In genomic region chr4:74947798-74948197, GRCh38 we compare ENCODE assay signal across 22 cellular contexts. TPM values are rescaled to one million over a fixed set of nuclear protein-coding genes. Genes with fewer than 3 reads are reported as not detected.
A peak's percentile ranks its signal among the peaks of the same experiment; 100 is the strongest.
DNase-seq lines count a peak whose midpoint lies in the region; ATAC-seq, FAIRE-seq and TF ChIP-seq lines count a peak whose summit lies in the region.
"Had no signal": no experiment of that assay in that cellular context is flagged by ENCODE, and none has a peak within 500 bp of the region (broad histone marks: within the 10 kb centered on the region; RNA-seq: fewer than 3 reads in every experiment).

No MANE protein-coding gene starts in this region.

- SMC1A ChIA-PET in GM12878 (lab: Charles Lee; ENCODE audit: uncharacterized antibody, unreplicated experiment) = no interaction called here

- H3K4me1 ChIP-seq in GM12878 (ENCODE audit: control insufficient read depth, insufficient read depth, low read length) (peaks cover under 1% of the 10 kb centered on the region), right cardiac atrium (ENCODE audit: control insufficient read depth, insufficient read depth, low read length) (peaks cover 2% of the 10 kb centered on the region), mucosa of descending colon (ENCODE audit: low read depth) (peaks cover 5% of the 10 kb centered on the region)
- H3K4me1 ChIP-seq: BLaER1 treated with 17β-estradiol and CSF1 and Interleukin-3, amounts not matched to agents 10 nM and 100 nM had no signal

- H3K4me3 Mint-ChIP-seq in type B pancreatic cell = no peak overlapping the region
- H3K4me3 Mint-ChIP-seq: CD8-positive, alpha-beta T cell had no signal

- no peak overlapping the region for H3K4me2 ChIP-seq in GM12878 (ENCODE audit: control insufficient read depth, insufficient read depth)
- H3K4me2 ChIP-seq: BLaER1 treated with 17β-estradiol and CSF1 and Interleukin-3, amounts not matched to agents 10 nM and 100 nM had no signal

- in situ Hi-C loops in GM12878 (cut with MboI) = no loop called here

- H3K9me3 ChIP-seq in GM12878 (replicated peaks; ENCODE audit: control insufficient read depth, insufficient read depth, low read length) (peaks cover 2% of the 10 kb centered on the region; the same call in 1 of the 3 replicates), right cardiac atrium (ENCODE audit: control insufficient read depth, low read length) (no peaks in the 10 kb centered on the region), mucosa of descending colon (no peaks in the 10 kb centered on the region)

- no peak overlapping the region for H3K4me3 ChIP-seq in GM12878
- H3K4me3 ChIP-seq in right cardiac atrium (ENCODE audit: low read length) = no peak overlapping the region
- peak overlapping the region; percentile 7 for H3K4me3 ChIP-seq in mucosa of descending colon
- H3K4me3 ChIP-seq: BLaER1 treated with 17β-estradiol and CSF1 and Interleukin-3, amounts not matched to agents 10 nM and 100 nM; GM23248; SK-N-MC had no signal

- peaks cover 8% of the 10 kb centered on the region for H3K9me3 Mint-ChIP-seq in type B pancreatic cell

- peak; percentile 35 for FAIRE-seq in GM12878 (lab: Jason Lieb, UNC)
- FAIRE-seq: D721Med had no signal

- ATAC-seq in GM12878 = no peak
- no peak for ATAC-seq in right cardiac atrium
- ATAC-seq in mucosa of descending colon = peak; percentile 42
- ATAC-seq in GM19035 (IDR thresholded peaks at IDR 0.05; ENCODE audit: unreplicated experiment) = no peak
- ATAC-seq: CD8-positive, alpha-beta T cell; Panc1 had no signal

- TF ChIP-seq CTCF in GM12878 (IDR thresholded peaks at IDR 0.05 in 2 of 3, conservative IDR thresholded peaks at IDR 0.05 in 1 of 3; ENCODE audit: control insufficient read depth in 2 of 3, extremely low read depth in 1 of 3, insufficient read depth in 1 of 3, low read depth in 3 of 3, low read length in 3 of 3) (no peak), mucosa of descending colon (IDR thresholded peaks at IDR 0.05) (no peak), type B pancreatic cell (conservative IDR thresholded peaks at IDR 0.05) (no peak)

- TF ChIP-seq EP300 in GM12878 (IDR thresholded peaks at IDR 0.05; ENCODE audit: borderline replicate concordance in 1 of 2, control insufficient read depth in 1 of 2, low read depth in 2 of 2, low read length in 2 of 2) = no peak

- DNase-seq in GM12878 (ENCODE audit: low read depth, low spot score) (no peak), right cardiac atrium (no peak), mucosa of descending colon (peak in 1 of 3 donors; percentile 15), type B pancreatic cell (ENCODE audit: extremely low spot score, unreplicated experiment) (no peak)
- DNase-seq in stimulated activated naive CD4-positive, alpha-beta T cell (lab: John Stamatoyannopoulos, UW) = no peak
- DNase-seq in effector CD8-positive, alpha-beta T cell (lab: John Stamatoyannopoulos, UW) = no peak
- no peak for DNase-seq in activated naive CD4-positive, alpha-beta T cell (lab: John Stamatoyannopoulos, UW)
- DNase-seq: CD8-positive, alpha-beta T cell; DMS79 treated with DMSO at 0.1 percent for 48 hours; GM23248; HCEC 1CT; NCI-H1092 treated with DMSO at 0.1 percent for 48 hours; NCI-H146; NCI-H2081 treated with DMSO at 0.1 percent for 48 hours; NCI-H446 treated with DMSO at 0.1 percent for 48 hours; NCI-H69; SHP77 had no signal

- no peak overlapping the region for H3K27ac ChIP-seq in GM12878 (ENCODE audit: control insufficient read depth, insufficient read depth)
- H3K27ac ChIP-seq in right cardiac atrium (ENCODE audit: low read length) = peak overlapping the region; percentile 57
- H3K27ac ChIP-seq: BLaER1 treated with 17β-estradiol and CSF1 and Interleukin-3, amounts not matched to agents 10 nM and 100 nM; GM23248; SK-N-MC had no signal

- POLR2A ChIA-PET in GM12878 (lab: Charles Lee) = no interaction called here

- H3K36me3 Mint-ChIP-seq in type B pancreatic cell = peaks cover 4% of the 10 kb centered on the region
- H3K36me3 Mint-ChIP-seq: CD8-positive, alpha-beta T cell had no signal

- H3K36me3 ChIP-seq in GM12878 (ENCODE audit: control insufficient read depth in 2 of 2, insufficient read depth in 2 of 2, low read length in 1 of 2) (no peaks in the 10 kb centered on the region; a peak in 1 of 4 replicates), mucosa of descending colon (ENCODE audit: low read depth) (no peaks in the 10 kb centered on the region)
- H3K36me3 ChIP-seq: BLaER1 treated with 17β-estradiol and CSF1 and Interleukin-3, amounts not matched to agents 10 nM and 100 nM had no signal

- H3K4me1 Mint-ChIP-seq in type B pancreatic cell (ENCODE audit: unreplicated experiment) = peaks cover 3% of the 10 kb centered on the region

- peak overlapping the region; percentile 51 for H3K27ac Mint-ChIP-seq in type B pancreatic cell
- H3K27ac Mint-ChIP-seq: CD8-positive, alpha-beta T cell had no signal

- WGBS in GM12878 (ENCODE audit: insufficient coverage, insufficient replicate concordance, low lambda C conversion rate, missing lambda C conversion rate) = 47% methylated on average over 2 of the region's 2 CpGs
- 50% methylated on average over 2 of the region's 2 CpGs for WGBS in right cardiac atrium

- no peaks in the 10 kb centered on the region; the same call in 1 of the 2 replicates for H3K79me2 ChIP-seq in GM12878 (ENCODE audit: control insufficient read depth, insufficient read depth, low read length)

- H2AFZ ChIP-seq in GM12878 (ENCODE audit: control insufficient read depth, low read depth, low read length) = no peak overlapping the region
- H2AFZ ChIP-seq: GM23248 had no signal

- H4K20me1 ChIP-seq in GM12878 (ENCODE audit: control insufficient read depth, insufficient read depth) = no peaks in the 10 kb centered on the region
- H4K20me1 ChIP-seq: BLaER1 treated with 17β-estradiol and CSF1 and Interleukin-3, amounts not matched to agents 10 nM and 100 nM had no signal

- BruUV-seq in GM12878 (replicated peaks; lab: Mats Ljungman, UMichigan) = no TSS peak

- intact Hi-C loops in GM12878 (cut with micrococcal nuclease; ENCODE audit: unreplicated experiment) (no loop called here), right cardiac atrium (cut with DNase I) (no loop called here), mucosa of descending colon (cut with DNase I, micrococcal nuclease) (no loop called here)

- no peak for TF ChIP-seq RAD21 in GM12878 (IDR thresholded peaks at IDR 0.05; ENCODE audit: insufficient read depth, low read depth, low read length)

- RAD21 ChIA-PET in GM12878 (lab: Charles Lee; ENCODE audit: unreplicated experiment) = no interaction called here

- CTCF ChIA-PET in GM12878 (lab: Yijun Ruan, JAX) = interaction anchor here (1.0 to 1.5 kb wide), 2 partner anchors 13 to 15 kb away, joined by 3 read pairs; partner anchors contain the start of gene PARM1

- no peaks in the 10 kb centered on the region for H3K27me3 Mint-ChIP-seq in type B pancreatic cell

- H3K27me3 ChIP-seq in GM12878 (replicated peaks in 1 of 2; ENCODE audit: control insufficient read depth in 2 of 2, insufficient read depth in 2 of 2, low read length in 1 of 2) (no peaks in the 10 kb centered on the region), right cardiac atrium (ENCODE audit: control insufficient read depth, insufficient read depth) (no peaks in the 10 kb centered on the region)
- H3K27me3 ChIP-seq: BLaER1 treated with 17β-estradiol and CSF1 and Interleukin-3, amounts not matched to agents 10 nM and 100 nM had no signal

- H3K9ac ChIP-seq in GM12878 (ENCODE audit: control insufficient read depth, insufficient read depth, low read length) = no peak overlapping the region
- H3K9ac ChIP-seq: BLaER1 treated with 17β-estradiol and CSF1 and Interleukin-3, amounts not matched to agents 10 nM and 100 nM; GM23248 had no signal

- no peak for TF ChIP-seq POLR2A in GM12878 (IDR thresholded peaks at IDR 0.05; ENCODE audit: low read depth, low read length)

TF ChIP-seq in GM12878, 131 proteins besides CTCF, POLR2A, EP300 and RAD21 (continues in another document):
- TF ChIP-seq ZNF384 (IDR thresholded peaks at IDR 0.05; ENCODE audit: borderline replicate concordance, low read depth, low read length) (no peak), FOXM1 (IDR thresholded peaks at IDR 0.05; ENCODE audit: low read depth, low read length) (no peak), DPF2 (IDR thresholded peaks at IDR 0.05) (no peak), ZNF274 (IDR thresholded peaks at IDR 0.05; ENCODE audit: insufficient read depth, insufficient read length) (no peak), SRF (IDR thresholded peaks at IDR 0.05; ENCODE audit: low read depth in 2 of 2, low read length in 2 of 2) (no peak), ZNF207 (IDR thresholded peaks at IDR 0.05; ENCODE audit: borderline replicate concordance) (no peak)

RNA-seq across cellular contexts. Expression of gene PARM1, which starts 14.9 kb away (rescaled TPM):
- total RNA-seq in GM12878 (2013; cell fraction: nucleolus; rRNA removed) = 13.5 and 16.1 TPM in 2 replicates
- total RNA-seq in GM12878 (2014; rRNA removed) (56.2 and 59.2 TPM in 2 replicates), GM12878 (2014; rRNA removed; fragmentation: Illumina TruSeq; extraction: Trizol) (41.4 and 42.2 TPM in 2 replicates), GM12878 (2021) (41.4 and 43.2 TPM in 2 replicates), right cardiac atrium (100 to 1,000 TPM in 3 of 4 donors, 10 to 100 TPM in 1; 77.2 to 158 (median 120) TPM), mucosa of descending colon (100 to 1,000 TPM; 120 to 286 (median 209) TPM), type B pancreatic cell (ENCODE audit: low replicate concordance) (17.9 and 22.4 TPM in 2 replicates)
- polyA plus RNA-seq in GM12878 (2011; ENCODE audit: low read depth) = 7.1 TPM
- polyA plus RNA-seq in GM12878 (2011; rRNA removed) (27.0 and 30.3 TPM in 2 replicates), GM12878 (2014; fragmentation: Illumina TruSeq; extraction: Trizol) (54.2 and 57.1 TPM in 2 replicates), GM12878 (2014; fragmentation: Nextera tagmentation; extraction: Ambion mirVana) (10 to 100 TPM; 13.9 to 21.8 TPM), GM12878 (2014; rRNA removed) (25.5 and 26.0 TPM in 2 replicates), GM12878 (2016; fragmentation: Nextera tagmentation; extraction: Ambion mirVana) (10 to 100 TPM; 41.1 to 41.5 TPM), right cardiac atrium (65.0 TPM)
- polyA plus RNA-seq in GM12878 (2011; cell fraction: cytosol; rRNA removed) = 27.2 and 33.8 TPM in 2 replicates
- 28.6 and 28.9 TPM in 2 replicates for polyA plus RNA-seq in GM12878 (2011; cell fraction: nucleus; rRNA removed)
- polyA plus RNA-seq in GM12878 (2012) = 8.4 and 10.4 TPM in 2 replicates
- 25.0 and 26.2 TPM in 2 replicates for polyA minus RNA-seq in GM12878 (2011; rRNA and poly(A)+ RNA removed)
- 11.6 and 14.0 TPM in 2 replicates for polyA minus RNA-seq in GM12878 (2011; cell fraction: cytosol; rRNA and poly(A)+ RNA removed)
- 13.8 and 20.3 TPM in 2 replicates for polyA minus RNA-seq in GM12878 (2011; cell fraction: nucleus; rRNA and poly(A)+ RNA removed)
- total RNA-seq: CD8-positive, alpha-beta T cell; GM23248 had no signal
